Comparison of ENCODE assay signal across 12 cellular contexts in genomic region chr17:57125406-57125805, GRCh38. TPM values are rescaled to one million over a fixed set of nuclear protein-coding genes. Genes with fewer than 3 reads are reported as not detected.
DNase-seq lines count a peak whose midpoint lies in the region; ATAC-seq and TF ChIP-seq lines count a peak whose summit lies in the region.
"Had no signal": no experiment of that assay in that cellular context is flagged by ENCODE, and none has a peak within 500 bp of the region (broad histone marks: within the 10 kb centered on the region; RNA-seq: fewer than 3 reads in every experiment).

No MANE protein-coding gene starts in this region.

- 0 out of 2 replicates have a peak, but pooled peaks have one; percentile 10 for TF ChIP-seq CTCF in HFFc6 (IDR thresholded peaks at IDR 0.05)
- peak; percentile 32 for TF ChIP-seq CTCF in endodermal cell (conservative IDR thresholded peaks at IDR 0.05)

- H3K36me3 ChIP-seq in endodermal cell (ENCODE audit: control insufficient read depth, insufficient read depth, low read length): peaks cover 5% of the 10 kb centered on the region

- H3K9ac ChIP-seq in endodermal cell (ENCODE audit: extremely low read depth, low read length, poor library complexity, severe bottlenecking): no peak overlapping the region

- H3K36me3 Mint-ChIP-seq in activated naive CD4-positive, alpha-beta T cell treated with anti-CD3 and anti-CD28 coated beads, Interleukin-2, amount 50 U/mL, for 72 hours: peaks cover 0 to 4% of the 10 kb centered on the region in 2 donors
- H3K36me3 Mint-ChIP-seq in HFFc6 (ENCODE audit: low read depth) (no peaks in the 10 kb centered on the region), endodermal cell (ENCODE audit: low read depth) (peaks cover 6% of the 10 kb centered on the region)

- no peak overlapping the region for H3K27ac ChIP-seq in endodermal cell (ENCODE audit: low read depth, low read length)
- H3K27ac ChIP-seq: HL-60 had no signal

- peaks cover 3% of the 10 kb centered on the region; the same call in 1 of the 2 replicates for H3K27me3 Mint-ChIP-seq in HFFc6 (ENCODE audit: insufficient read depth)
- peaks cover 2% of the 10 kb centered on the region for H3K27me3 Mint-ChIP-seq in endodermal cell (ENCODE audit: insufficient read depth)
- H3K27me3 Mint-ChIP-seq: CD4-positive, alpha-beta T cell had no signal

- no peaks in the 10 kb centered on the region for H3K9me3 ChIP-seq in endodermal cell (ENCODE audit: control insufficient read depth, low read length)

- ATAC-seq in activated naive CD4-positive, alpha-beta T cell treated with anti-CD3 and anti-CD28 coated beads, Interleukin-2, amount 50 U/mL, for 72 hours: no peak
- no peak for ATAC-seq in GM18870 (IDR thresholded peaks at IDR 0.05; ENCODE audit: unreplicated experiment)
- ATAC-seq: K562 had no signal

- no peaks in the 10 kb centered on the region for H3K27me3 ChIP-seq in endodermal cell (ENCODE audit: control insufficient read depth, insufficient read depth, low read length, poor library complexity, severe bottlenecking)

- no peak for DNase-seq in activated naive CD4-positive, alpha-beta T cell treated with anti-CD3 and anti-CD28 coated beads, Interleukin-2, amount 50 U/mL, for 72 hours (ENCODE audit: low spot score in 2 of 2)
- no peak for DNase-seq in activated naive CD4-positive, alpha-beta T cell treated with Interleukin-2 at 50 U/mL for 16 hours
- DNase-seq in HFFc6: no peak
- DNase-seq in endodermal cell: no peak
- DNase-seq in HuH-7 (ENCODE audit: low spot score): no peak
- DNase-seq in GDM1 (lab: John Stamatoyannopoulos, UW): no peak
- DNase-seq: CD4-positive, alpha-beta T cell; DND-41 had no signal

- H3K4me3 Mint-ChIP-seq in HFFc6 (no peak overlapping the region), endodermal cell (no peak overlapping the region)
- H3K4me3 Mint-ChIP-seq: B cell; CD4-positive, alpha-beta T cell had no signal

- no peaks in the 10 kb centered on the region for H3K4me1 Mint-ChIP-seq in HFFc6 (ENCODE audit: low read depth)
- H3K4me1 Mint-ChIP-seq in endodermal cell: no peaks in the 10 kb centered on the region
- H3K4me1 Mint-ChIP-seq: B cell had no signal

- H3K4me1 ChIP-seq in endodermal cell (ENCODE audit: control insufficient read depth, insufficient read depth, low read length): no peaks in the 10 kb centered on the region

- H3K9me3 Mint-ChIP-seq in activated naive CD4-positive, alpha-beta T cell treated with anti-CD3 and anti-CD28 coated beads, Interleukin-2, amount 50 U/mL, for 72 hours: no peaks in the 10 kb centered on the region
- H3K9me3 Mint-ChIP-seq in HFFc6 (no peaks in the 10 kb centered on the region), endodermal cell (no peaks in the 10 kb centered on the region)
- H3K9me3 Mint-ChIP-seq: CD4-positive, alpha-beta T cell had no signal

- peak overlapping the region; percentile 21 to 66 for H3K27ac Mint-ChIP-seq in activated naive CD4-positive, alpha-beta T cell treated with anti-CD3 and anti-CD28 coated beads, Interleukin-2, amount 50 U/mL, for 72 hours
- H3K27ac Mint-ChIP-seq in HFFc6: no peak overlapping the region
- H3K27ac Mint-ChIP-seq in endodermal cell: no peak overlapping the region
- H3K27ac Mint-ChIP-seq: B cell; CD4-positive, alpha-beta T cell had no signal

- WGBS in endodermal cell (ENCODE audit: insufficient coverage in 1 of 2, insufficient read length in 1 of 2), 2 experiments: 90 to 92% methylated on average over 2 of the region's 2 CpGs

- no peak overlapping the region for H3K4me3 ChIP-seq in endodermal cell (ENCODE audit: low read length)
- H3K4me3 ChIP-seq: K562 had no signal

RNA-seq across cellular contexts. Expression of gene AKAP1, which starts 40.4 kb away (rescaled TPM):
- total RNA-seq in activated naive CD4-positive, alpha-beta T cell treated with anti-CD3 and anti-CD28 coated beads, Interleukin-2, amount 50 U/mL, for 72 hours: 10 to 100 TPM; 16.8 to 28.0 TPM
- 10 to 100 TPM in 5 of 6 experiments, 1 to 10 TPM in 1; 9.7 to 12.6 (median 10.7) TPM for total RNA-seq in HFFc6 (2021; fragmentation: NEBNext Ultra II Directional; extraction: Animal tissue kit (Norgen Biotek cat#: 25700))
- 10 to 100 TPM; 11.6 to 18.5 TPM for total RNA-seq in endodermal cell
- 17.3 TPM for polyA plus RNA-seq in endodermal cell (2013, experiment 1 of 2)
- 12.7 TPM for polyA plus RNA-seq in endodermal cell (2013, experiment 2 of 2)

Comparison
In these comparisons a context has a peak if more than half of its experiments do, and no peak if none do; other contexts are left out.
1. H3K27ac Mint-ChIP-seq: peak in activated naive CD4-positive, alpha-beta T cell treated with anti-CD3 and anti-CD28 coated beads, Interleukin-2, amount 50 U/mL, for 72 hours (2 of 2); none in HFFc6 (single experiment) and endodermal cell (single experiment).